Comparison of ENCODE assay signal across 8 cellular contexts in the genomic region with DNA sequence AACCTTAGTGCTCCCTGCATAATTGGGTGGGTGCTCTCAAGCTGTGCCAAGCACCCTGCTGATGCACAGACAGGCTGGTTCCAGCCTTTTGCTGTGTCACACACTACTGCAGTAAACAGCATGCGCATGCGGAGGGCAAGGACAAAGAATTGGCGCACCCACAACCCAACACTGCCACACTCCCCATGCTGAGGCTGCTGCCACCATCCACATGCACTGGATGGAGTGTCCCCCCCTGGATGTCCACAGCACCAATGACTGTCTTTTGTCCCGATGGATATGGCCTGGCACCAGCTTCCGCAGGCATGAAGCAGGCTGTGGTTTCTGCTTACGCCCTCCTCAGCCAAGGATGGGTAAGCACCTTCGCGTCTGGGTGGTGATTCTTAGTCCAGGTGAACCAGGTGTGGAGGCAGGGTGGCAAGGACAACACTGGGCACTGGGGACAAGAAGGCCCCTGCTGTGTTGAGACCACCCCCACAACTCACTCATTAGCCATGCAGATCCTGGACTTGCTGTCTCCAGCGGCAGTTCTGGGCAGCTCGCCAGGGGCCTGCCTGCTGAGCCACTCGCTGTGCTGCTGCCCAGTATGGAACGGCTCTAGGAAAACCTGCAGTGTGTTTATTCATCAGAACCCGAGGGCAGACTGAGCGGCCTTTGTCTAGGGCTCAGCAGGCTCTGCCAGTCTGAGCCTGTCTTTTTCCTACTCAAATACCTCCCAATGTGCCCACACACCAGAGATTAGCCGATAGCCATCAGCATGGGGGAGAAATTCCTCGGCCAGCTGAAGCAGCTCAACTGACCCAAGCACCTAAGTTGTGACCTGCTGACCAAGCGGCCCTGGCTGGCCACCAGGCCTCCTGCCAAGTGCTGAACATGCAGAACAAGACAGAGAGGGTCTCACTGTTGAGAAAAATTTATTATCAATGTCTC. TPM values are rescaled to one million over a fixed set of nuclear protein-coding genes. Genes with fewer than 3 reads are reported as not detected.
DNase-seq lines count a peak whose midpoint lies in the region; ATAC-seq and TF ChIP-seq lines count a peak whose summit lies in the region.

No MANE protein-coding gene starts in this region.

- no peak for TF ChIP-seq CTCF in Panc1 (IDR thresholded peaks at IDR 0.05)
- no peak for TF ChIP-seq CTCF in fibroblast of mammary gland (conservative IDR thresholded peaks at IDR 0.05; ENCODE audit: control insufficient read depth, insufficient read depth, low read depth, low read length)
- no peak for TF ChIP-seq CTCF in osteocyte (IDR thresholded peaks at IDR 0.05)
- TF ChIP-seq CTCF in WERI-Rb-1 (IDR thresholded peaks at IDR 0.05; ENCODE audit: low read depth, low read length), result no peak
- TF ChIP-seq CTCF in smooth muscle cell (IDR thresholded peaks at IDR 0.05; ENCODE audit: borderline replicate concordance, insufficient read depth, poor library complexity, severe bottlenecking), result no peak

- ATAC-seq in Panc1 (peak; percentile 87), GM18868 (IDR thresholded peaks at IDR 0.05; ENCODE audit: unreplicated experiment) (no peak)

- peaks cover 45% of the 10 kb centered on the region for H3K4me1 Mint-ChIP-seq in osteocyte (ENCODE audit: unreplicated experiment)
- no peaks in the 10 kb centered on the region for H3K4me1 Mint-ChIP-seq in activated CD4-positive, alpha-beta T cell treated with anti-CD3 and anti-CD28 coated beads, Interleukin-2, amount 10 ng/mL, durations not matched to agents 7 days and 5 days

- H3K4me3 ChIP-seq in Panc1 (ENCODE audit: low read depth in 2 of 2, low read length in 2 of 2) (no peak overlapping the region), fibroblast of mammary gland (ENCODE audit: control insufficient read depth, low read depth, low read length) (no peak overlapping the region), WERI-Rb-1 (ENCODE audit: low read depth, low read length) (no peak overlapping the region), smooth muscle cell (no peak overlapping the region)

- H3K4me1 ChIP-seq in Panc1 (ENCODE audit: control insufficient read depth, insufficient read depth, low read length) (peaks cover 43% of the 10 kb centered on the region), smooth muscle cell (ENCODE audit: low read depth) (peaks cover 8% of the 10 kb centered on the region)

- intact Hi-C loops in Panc1 (cut with micrococcal nuclease; ENCODE audit: unreplicated experiment), result no loop called here

- in situ Hi-C loops in Panc1 (cut with HindIII; ENCODE audit: low pct_unique_long_range_greater_than_20kb, low sequenced_read_pairs), result no loop called here

- H3K4me3 Mint-ChIP-seq in osteocyte (ENCODE audit: unreplicated experiment), result no peak overlapping the region
- no peak overlapping the region for H3K4me3 Mint-ChIP-seq in activated CD4-positive, alpha-beta T cell treated with anti-CD3 and anti-CD28 coated beads, Interleukin-2, amount 10 ng/mL, durations not matched to agents 7 days and 5 days

- H4K20me1 ChIP-seq in smooth muscle cell (ENCODE audit: low read depth), result no peaks in the 10 kb centered on the region

- peak; percentile 47 for DNase-seq in EL
- DNase-seq in Panc1 (ENCODE audit: low read depth, low spot score), result no peak
- DNase-seq in fibroblast of mammary gland (ENCODE audit: low read depth), result peak; percentile 53
- DNase-seq in osteocyte (ENCODE audit: extremely low spot score, unreplicated experiment), result peak; percentile 91
- no peak for DNase-seq in WERI-Rb-1
- DNase-seq in smooth muscle cell (lab: John Stamatoyannopoulos, UW; ENCODE audit: unreplicated experiment), result no peak
- DNase-seq in activated CD4-positive, alpha-beta T cell treated with anti-CD3 and anti-CD28 coated beads, Interleukin-2, amount 10 ng/mL, durations not matched to agents 7 days and 5 days, result no peak

- H3K27ac ChIP-seq in Panc1 (ENCODE audit: low read length), result peak overlapping the region; percentile 84
- no peak overlapping the region for H3K27ac ChIP-seq in WERI-Rb-1
- no peak overlapping the region for H3K27ac ChIP-seq in smooth muscle cell (ENCODE audit: low read depth)

- H3K27ac Mint-ChIP-seq in osteocyte (ENCODE audit: unreplicated experiment), result peak overlapping the region; percentile 89
- no peak overlapping the region for H3K27ac Mint-ChIP-seq in activated CD4-positive, alpha-beta T cell treated with anti-CD3 and anti-CD28 coated beads, Interleukin-2, amount 10 ng/mL, durations not matched to agents 7 days and 5 days

- no peaks in the 10 kb centered on the region for H3K9me3 Mint-ChIP-seq in osteocyte (ENCODE audit: unreplicated experiment)
- no peaks in the 10 kb centered on the region for H3K9me3 Mint-ChIP-seq in activated CD4-positive, alpha-beta T cell treated with anti-CD3 and anti-CD28 coated beads, Interleukin-2, amount 10 ng/mL, durations not matched to agents 7 days and 5 days

- H3K9me3 ChIP-seq in Panc1 (ENCODE audit: control insufficient read depth, insufficient read depth, low read depth, low read length) (no peaks in the 10 kb centered on the region), WERI-Rb-1 (ENCODE audit: severe bottlenecking) (no peaks in the 10 kb centered on the region), smooth muscle cell (replicated peaks; ENCODE audit: low read depth) (no peaks in the 10 kb centered on the region)

- H3K4me2 ChIP-seq in smooth muscle cell, result no peak overlapping the region

- no peak overlapping the region for H3K9ac ChIP-seq in smooth muscle cell (ENCODE audit: low read depth)

- H3K36me3 ChIP-seq in Panc1 (ENCODE audit: control insufficient read depth, insufficient read depth, low read length), result peaks cover 20% of the 10 kb centered on the region
- peaks cover 46% of the 10 kb centered on the region for H3K36me3 ChIP-seq in WERI-Rb-1
- no peaks in the 10 kb centered on the region for H3K36me3 ChIP-seq in smooth muscle cell (ENCODE audit: low read depth)

- BruUV-seq in Panc1 (replicated peaks; lab: Mats Ljungman, UMichigan), result no TSS peak

- no peaks in the 10 kb centered on the region for H3K79me2 ChIP-seq in smooth muscle cell (ENCODE audit: low read depth)

- no peak overlapping the region for H2AFZ ChIP-seq in smooth muscle cell (ENCODE audit: low read depth)

- no peaks in the 10 kb centered on the region for H3K27me3 Mint-ChIP-seq in osteocyte (ENCODE audit: unreplicated experiment)
- no peaks in the 10 kb centered on the region for H3K27me3 Mint-ChIP-seq in activated CD4-positive, alpha-beta T cell treated with anti-CD3 and anti-CD28 coated beads, Interleukin-2, amount 10 ng/mL, durations not matched to agents 7 days and 5 days

- WGBS in smooth muscle cell (ENCODE audit: low lambda C conversion rate), result 88% methylated on average over 17 of the region's 17 CpGs

- H3K27me3 ChIP-seq in Panc1 (ENCODE audit: control insufficient read depth, insufficient read depth, low read length) (no peaks in the 10 kb centered on the region), WERI-Rb-1 (ENCODE audit: insufficient read depth, low read depth, severe bottlenecking) (no peaks in the 10 kb centered on the region), smooth muscle cell (ENCODE audit: low read depth) (no peaks in the 10 kb centered on the region)

- H3K36me3 Mint-ChIP-seq in osteocyte (ENCODE audit: unreplicated experiment), result peaks cover 39% of the 10 kb centered on the region
- H3K36me3 Mint-ChIP-seq in activated CD4-positive, alpha-beta T cell treated with anti-CD3 and anti-CD28 coated beads, Interleukin-2, amount 10 ng/mL, durations not matched to agents 7 days and 5 days (ENCODE audit: low read depth), result peaks cover 50% of the 10 kb centered on the region

- POLR2A ChIA-PET in Panc1 (lab: Charles Lee), result interaction anchor here (0.5 kb wide), 1 partner anchor 17 kb away, joined by 8 read pairs; no protein-coding TSS in a partner anchor
- POLR2A ChIA-PET in activated CD4-positive, alpha-beta T cell treated with anti-CD3 and anti-CD28 coated beads, Interleukin-2, amount 10 ng/mL, durations not matched to agents 7 days and 5 days (lab: Charles Lee), result no interaction called here

- CTCF ChIA-PET in Panc1 (lab: Charles Lee), result no interaction called here
- CTCF ChIA-PET in activated CD4-positive, alpha-beta T cell treated with anti-CD3 and anti-CD28 coated beads, Interleukin-2, amount 10 ng/mL, durations not matched to agents 7 days and 5 days (lab: Charles Lee), result interaction anchor here (0.5 to 4.9 kb wide), 5 partner anchors 8 to 53 kb away, joined by 3 to 18 read pairs (median 4); partner anchors contain the start of gene NAP1L4

- no peaks in the 10 kb centered on the region for H3F3A ChIP-seq in smooth muscle cell (ENCODE audit: low read depth)

RNA-seq across cellular contexts. Expression of gene NAP1L4, which starts 8.2 kb away (rescaled TPM):
- total RNA-seq in Panc1 (2021; ENCODE audit: unreplicated experiment) (274 TPM), osteocyte (147 and 148 TPM in 2 replicates), smooth muscle cell (63.1 and 102 TPM in 2 replicates)
- polyA plus RNA-seq in Panc1 (2012; ENCODE audit: insufficient read length), result 162 TPM
- polyA plus RNA-seq in smooth muscle cell, result 95.0 and 114 TPM in 2 replicates
- total RNA-seq in activated CD4-positive, alpha-beta T cell treated with anti-CD3 and anti-CD28 coated beads, Interleukin-2, amount 10 ng/mL, durations not matched to agents 7 days and 5 days, result 100 to 1,000 TPM; 354 to 367 TPM

RNA-seq across cellular contexts. Expression of gene CARS1, which starts 56.9 kb away (rescaled TPM):
- total RNA-seq in Panc1 (2021; ENCODE audit: unreplicated experiment) (120 TPM), osteocyte (134 and 148 TPM in 2 replicates), smooth muscle cell (51.7 and 57.0 TPM in 2 replicates)
- polyA plus RNA-seq in Panc1 (2012; ENCODE audit: insufficient read length), result 264 TPM
- 61.6 and 64.6 TPM in 2 replicates for polyA plus RNA-seq in smooth muscle cell
- total RNA-seq in activated CD4-positive, alpha-beta T cell treated with anti-CD3 and anti-CD28 coated beads, Interleukin-2, amount 10 ng/mL, durations not matched to agents 7 days and 5 days, result 10 to 100 TPM; 81.4 to 97.6 TPM

Comparison
In these comparisons a context has a peak if more than half of its experiments do, and no peak if none do; other contexts are left out.
1. DNase-seq: peak in EL (single experiment), fibroblast of mammary gland (single experiment) and osteocyte (single experiment); none in Panc1 (single experiment), WERI-Rb-1 (single experiment), smooth muscle cell (single experiment) and activated CD4-positive, alpha-beta T cell treated with anti-CD3 and anti-CD28 coated beads, Interleukin-2, amount 10 ng/mL, durations not matched to agents 7 days and 5 days (single experiment).